In the genomic region with DNA sequence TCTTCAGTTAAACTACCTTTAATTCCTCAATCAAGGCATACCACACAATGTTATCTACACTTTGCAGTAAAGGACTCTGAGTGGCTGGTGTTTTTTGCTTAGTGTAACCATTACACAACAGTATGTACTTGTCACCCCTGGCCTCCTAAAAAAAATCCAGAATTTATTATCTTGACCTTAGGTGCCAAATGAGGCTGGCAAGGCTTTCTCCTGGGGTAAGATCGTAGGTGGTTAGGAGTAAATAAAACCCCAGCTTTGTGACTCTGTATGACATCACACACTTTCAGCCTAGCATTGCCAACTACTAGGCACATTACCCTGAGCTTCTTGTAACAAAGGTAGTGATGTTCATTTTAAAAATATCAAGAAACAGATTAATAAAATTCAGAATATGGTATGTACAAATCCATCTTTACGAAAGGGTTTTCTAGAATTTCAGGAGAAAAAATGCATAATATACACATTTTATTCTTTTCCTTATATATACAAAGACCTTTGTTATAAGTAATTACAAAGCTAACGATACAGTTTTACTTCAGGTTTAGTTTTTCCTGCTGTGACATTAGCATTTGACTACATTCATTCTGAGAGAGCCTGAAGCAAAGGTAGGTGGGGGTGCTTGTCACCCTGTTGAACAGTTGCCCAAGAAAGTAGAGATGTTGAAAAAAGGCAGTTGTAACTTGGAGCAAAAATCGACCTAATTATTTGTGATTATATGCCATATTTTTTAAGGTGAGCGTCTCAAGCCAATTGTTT, we compare ENCODE assay signal across 19 cellular contexts. TPM values are rescaled to one million over a fixed set of nuclear protein-coding genes. Genes with fewer than 3 reads are reported as not detected.
DNase-seq lines count a peak whose midpoint lies in the region; ATAC-seq and TF ChIP-seq lines count a peak whose summit lies in the region.
"Had no signal": no experiment of that assay in that cellular context is flagged by ENCODE, and none has a peak within 500 bp of the region (broad histone marks: within the 10 kb centered on the region; RNA-seq: fewer than 3 reads in every experiment).

No MANE protein-coding gene starts in this region.

- CTCF ChIA-PET in HEK293 (lab: Yijun Ruan, JAX), result interaction anchor here (0.6 to 1.2 kb wide), 3 partner anchors 20 to 141 kb away, joined by 3 to 5 read pairs (median 4); no protein-coding TSS in a partner anchor
- CTCF ChIA-PET in WTC11 (lab: Charles Lee), result interaction anchor here (0.7 to 2.5 kb wide), 10 partner anchors 9 to 398 kb away, joined by 3 to 18 read pairs (median 4); partner anchors contain the start of genes TCL1A and TCL1B
- CTCF ChIA-PET in activated CD8-positive, alpha-beta memory T cell treated with anti-CD3 and anti-CD28 coated beads, Interleukin-2, amount 10 ng/mL, durations not matched to agents 7 days and 5 days (lab: Charles Lee), result no interaction called here

- H3K27ac ChIP-seq in HEK293 (ENCODE audit: extremely low read depth, low read depth, low read length) (0 out of 2 replicates have a peak overlapping the region, but pooled peaks have one; percentile 25), neural progenitor cell (no peak overlapping the region)
- H3K27ac ChIP-seq: SK-N-MC had no signal

- ATAC-seq in WTC11, result peak; percentile 67
- no peak for ATAC-seq in activated CD8-positive, alpha-beta memory T cell treated with anti-CD3 and anti-CD28 coated beads, Interleukin-2, amount 10 ng/mL, durations not matched to agents 7 days and 5 days

- H3K27ac Mint-ChIP-seq in WTC11 (no peak overlapping the region), neural progenitor cell (no peak overlapping the region), immature natural killer cell (no peak overlapping the region)
- no peak overlapping the region for H3K27ac Mint-ChIP-seq in activated CD8-positive, alpha-beta memory T cell treated with anti-CD3 and anti-CD28 coated beads, Interleukin-2, amount 10 ng/mL, durations not matched to agents 7 days and 5 days
- H3K27ac Mint-ChIP-seq: CD4-positive, alpha-beta memory T cell had no signal

- H3K4me3 Mint-ChIP-seq in WTC11 (peak overlapping the region; percentile 49), neural progenitor cell (no peak overlapping the region), immature natural killer cell (no peak overlapping the region)
- no peak overlapping the region for H3K4me3 Mint-ChIP-seq in activated CD8-positive, alpha-beta memory T cell treated with anti-CD3 and anti-CD28 coated beads, Interleukin-2, amount 10 ng/mL, durations not matched to agents 7 days and 5 days
- H3K4me3 Mint-ChIP-seq: CD4-positive, alpha-beta memory T cell had no signal

- H3K27me3 Mint-ChIP-seq in WTC11 (ENCODE audit: low read depth), result peaks cover 100% of the 10 kb centered on the region
- H3K27me3 Mint-ChIP-seq in neural progenitor cell (ENCODE audit: insufficient read depth, low read depth), result peaks cover 4% of the 10 kb centered on the region
- peaks cover 59% of the 10 kb centered on the region for H3K27me3 Mint-ChIP-seq in activated CD8-positive, alpha-beta memory T cell treated with anti-CD3 and anti-CD28 coated beads, Interleukin-2, amount 10 ng/mL, durations not matched to agents 7 days and 5 days
- H3K27me3 Mint-ChIP-seq in immature natural killer cell (ENCODE audit: low read depth in 3 of 3), result peaks cover 4 to 11% (median 5%) of the 10 kb centered on the region in 3 donors

- H3K79me2 ChIP-seq in neural progenitor cell (ENCODE audit: low read depth), result no peaks in the 10 kb centered on the region

- H3K36me3 ChIP-seq in HEK293 (ENCODE audit: control insufficient read depth in 2 of 2, insufficient read depth in 1 of 2, low read length in 2 of 2), result no peaks in the 10 kb centered on the region
- no peaks in the 10 kb centered on the region for H3K36me3 ChIP-seq in neural progenitor cell

- no peaks in the 10 kb centered on the region for H3K27me3 ChIP-seq in neural progenitor cell

- H3K9me3 Mint-ChIP-seq in WTC11, result no peaks in the 10 kb centered on the region
- peaks cover 2% of the 10 kb centered on the region for H3K9me3 Mint-ChIP-seq in neural progenitor cell
- no peaks in the 10 kb centered on the region for H3K9me3 Mint-ChIP-seq in activated CD8-positive, alpha-beta memory T cell treated with anti-CD3 and anti-CD28 coated beads, Interleukin-2, amount 10 ng/mL, durations not matched to agents 7 days and 5 days (ENCODE audit: low read depth)
- peaks cover 0 to 4% (median 0%) of the 10 kb centered on the region in 6 donors for H3K9me3 Mint-ChIP-seq in immature natural killer cell

- H3K4me2 ChIP-seq in neural progenitor cell, result peak overlapping the region; percentile 30

- no peak overlapping the region for H2AFZ ChIP-seq in neural progenitor cell (replicated peaks)

- TF ChIP-seq CTCF in HEK293 (tag by site-specific recombination; IDR thresholded peaks at IDR 0.05), result no peak
- TF ChIP-seq CTCF in WTC11 (IDR thresholded peaks at IDR 0.05), result no peak
- TF ChIP-seq CTCF in neural progenitor cell (IDR thresholded peaks at IDR 0.05), result no peak

- H3K4me1 Mint-ChIP-seq in WTC11 (peaks cover 50% of the 10 kb centered on the region), neural progenitor cell (peaks cover 5% of the 10 kb centered on the region), immature natural killer cell (no peaks in the 10 kb centered on the region)
- H3K4me1 Mint-ChIP-seq in activated CD8-positive, alpha-beta memory T cell treated with anti-CD3 and anti-CD28 coated beads, Interleukin-2, amount 10 ng/mL, durations not matched to agents 7 days and 5 days, result no peaks in the 10 kb centered on the region
- H3K4me1 Mint-ChIP-seq: CD4-positive, alpha-beta memory T cell had no signal

- H3K4me3 ChIP-seq in HEK293 (ENCODE audit: low read depth, low read length), result no peak overlapping the region
- H3K4me3 ChIP-seq in neural progenitor cell, result no peak overlapping the region
- H3K4me3 ChIP-seq: SK-N-MC had no signal

- DNase-seq in Daoy (ENCODE audit: low read depth), result peak; percentile 52
- DNase-seq in WTC11 (ENCODE audit: low spot score), result no peak
- no peak for DNase-seq in neural progenitor cell (ENCODE audit: low spot score)
- no peak for DNase-seq in activated CD8-positive, alpha-beta memory T cell treated with anti-CD3 and anti-CD28 coated beads, Interleukin-2, amount 10 ng/mL, durations not matched to agents 7 days and 5 days
- no peak for DNase-seq in germinal center (ENCODE audit: low spot score)
- DNase-seq in A172 (ENCODE audit: low spot score), result no peak
- no peak for DNase-seq in immature natural killer cell
- DNase-seq: CD4-positive, alpha-beta memory T cell; DMS79 treated with DMSO at 0.1 percent for 48 hours; GDM1; NCI-H1048; NCI-H146; NCI-H2107; NCI-H345 had no signal

- peaks cover 11% of the 10 kb centered on the region for H3F3A ChIP-seq in neural progenitor cell (ENCODE audit: low read depth)

- POLR2A ChIA-PET in HEK293 (lab: Yijun Ruan, JAX), result no interaction called here
- POLR2A ChIA-PET in WTC11 (lab: Charles Lee), result interaction anchor here (0.9 kb wide), 1 partner anchor 176 kb away, joined by 3 read pairs; no protein-coding TSS in a partner anchor

- no peaks in the 10 kb centered on the region for H4K20me1 ChIP-seq in neural progenitor cell (ENCODE audit: low read depth)

- no peak overlapping the region for H3K9ac ChIP-seq in neural progenitor cell

- H3K36me3 Mint-ChIP-seq in WTC11 (no peaks in the 10 kb centered on the region), neural progenitor cell (no peaks in the 10 kb centered on the region), immature natural killer cell (no peaks in the 10 kb centered on the region)
- no peaks in the 10 kb centered on the region for H3K36me3 Mint-ChIP-seq in activated CD8-positive, alpha-beta memory T cell treated with anti-CD3 and anti-CD28 coated beads, Interleukin-2, amount 10 ng/mL, durations not matched to agents 7 days and 5 days
- H3K36me3 Mint-ChIP-seq: CD4-positive, alpha-beta memory T cell had no signal

- H3K4me1 ChIP-seq in HEK293 (ENCODE audit: control insufficient read depth, insufficient read depth, low read length) (peaks cover 19% of the 10 kb centered on the region), neural progenitor cell (peaks cover 28% of the 10 kb centered on the region)

- H3K9me3 ChIP-seq in HEK293 (ENCODE audit: control insufficient read depth, insufficient read depth, low read depth, low read length) (no peaks in the 10 kb centered on the region), neural progenitor cell (ENCODE audit: low read depth) (no peaks in the 10 kb centered on the region)

TF ChIP-seq in HEK293, 187 proteins besides CTCF, POLR2A, EP300 and RAD21 (continues in another document):
- TF ChIP-seq GLI2 (tag by site-specific recombination; IDR thresholded peaks at IDR 0.05; ENCODE audit: borderline replicate concordance, low read depth) (no peak), ZNF843 (tag by site-specific recombination; IDR thresholded peaks at IDR 0.05) (peak; percentile 74)

TF ChIP-seq in WTC11, 78 proteins besides CTCF, POLR2A, EP300 and RAD21 (continues in another document):
- TF ChIP-seq ZSCAN18 (CRISPR knock-in tag; IDR thresholded peaks at IDR 0.05), result no peak
- no peak for TF ChIP-seq TEAD1 (CRISPR knock-in tag; IDR thresholded peaks at IDR 0.05)

RNA-seq across cellular contexts. Expression of gene TCL1A, which starts 13.5 kb away (rescaled TPM):
- 5.5 and 12.2 TPM in 2 replicates for total RNA-seq in Daoy (2014; rRNA removed; shearing (Covaris generic))
- total RNA-seq in WTC11 (2021) (1.1 to 2.9 TPM (median 2.8 TPM) in 3 replicates), neural progenitor cell (ENCODE audit: low replicate concordance) (not detected in 2 replicates)
- not detected for total RNA-seq in activated CD8-positive, alpha-beta memory T cell treated with anti-CD3 and anti-CD28 coated beads, Interleukin-2, amount 10 ng/mL, durations not matched to agents 7 days and 5 days
- total RNA-seq in A172 (2014; rRNA removed; shearing (Covaris generic)), result not detected in 2 replicates
- 1 to 10 TPM; 1.2 to 3.2 (median 1.6) TPM for polyA plus RNA-seq in immature natural killer cell
- total RNA-seq: A673; CD4-positive, alpha-beta memory T cell; H4 had no signal

RNA-seq across cellular contexts. Expression of gene TCL1B, which starts 14.2 kb away (rescaled TPM):
- total RNA-seq in Daoy (2014; rRNA removed; shearing (Covaris generic)), result 0.11 and 0.42 TPM in 2 replicates
- total RNA-seq in WTC11 (2021) (5.7 to 7.2 TPM (median 7.0 TPM) in 3 replicates), neural progenitor cell (ENCODE audit: low replicate concordance) (0.12 TPM in 1 of 2 replicates, not detected in the other)
- total RNA-seq in activated CD8-positive, alpha-beta memory T cell treated with anti-CD3 and anti-CD28 coated beads, Interleukin-2, amount 10 ng/mL, durations not matched to agents 7 days and 5 days, result not detected
- not detected in 2 replicates for total RNA-seq in A172 (2014; rRNA removed; shearing (Covaris generic))
- polyA plus RNA-seq in immature natural killer cell, result not detected
- total RNA-seq: CD4-positive, alpha-beta memory T cell; H4; HT1080 had no signal
- polyA plus RNA-seq: CD4-positive, alpha-beta memory T cell had no signal
